Comparison of ENCODE assay signal across 15 cellular contexts in genomic region chr10:96814264-96814663, GRCh38. TPM values are rescaled to one million over a fixed set of nuclear protein-coding genes. Genes with fewer than 3 reads are reported as not detected.
DNase-seq lines count a peak whose midpoint lies in the region; ATAC-seq, FAIRE-seq and TF ChIP-seq lines count a peak whose summit lies in the region.
"Had no signal": no experiment of that assay in that cellular context is flagged by ENCODE, and none has a peak within 500 bp of the region (broad histone marks: within the 10 kb centered on the region; RNA-seq: fewer than 3 reads in every experiment).

No MANE protein-coding gene starts in this region.

- H3K9me3 ChIP-seq in GM23248 (ENCODE audit: low read depth) (no peaks in the 10 kb centered on the region), SK-N-SH (no peaks in the 10 kb centered on the region), smooth muscle cell (replicated peaks; ENCODE audit: low read depth) (no peaks in the 10 kb centered on the region), pancreas (no peaks in the 10 kb centered on the region)
- H3K9me3 ChIP-seq: left ventricle myocardium inferior had no signal

- ATAC-seq in pancreas, result no peak
- no peak for ATAC-seq in HG02678 (IDR thresholded peaks at IDR 0.05; ENCODE audit: unreplicated experiment)
- ATAC-seq: activated naive CD8-positive, alpha-beta T cell treated with anti-CD3 and anti-CD28 coated beads, Interleukin-2, amount 50 U/mL, for 24 hours had no signal

- intact Hi-C loops in pancreas (cut with DNase I), result no loop called here

- no peak overlapping the region for H3K4me3 ChIP-seq in GM23248
- H3K4me3 ChIP-seq in SK-N-SH (ENCODE audit: low read depth in 2 of 2, low read length in 1 of 2), result no peak overlapping the region
- H3K4me3 ChIP-seq in fibroblast of mammary gland (ENCODE audit: control insufficient read depth, low read depth, low read length), result no peak overlapping the region
- H3K4me3 ChIP-seq in smooth muscle cell, result no peak overlapping the region
- H3K4me3 ChIP-seq in pancreas, result no peak overlapping the region
- H3K4me3 ChIP-seq: left ventricle myocardium inferior had no signal

- H3F3A ChIP-seq in GM23248 (ENCODE audit: insufficient read depth) (peaks cover 16% of the 10 kb centered on the region), SK-N-SH (replicated peaks; ENCODE audit: insufficient read depth) (peaks cover 13% of the 10 kb centered on the region), smooth muscle cell (ENCODE audit: low read depth) (peaks cover 3% of the 10 kb centered on the region)

- no peaks in the 10 kb centered on the region for H3K9me3 Mint-ChIP-seq in activated T-cell treated with anti-CD3 and anti-CD28 coated beads, Interleukin-2, amount 50 U/mL, for 24 hours
- H3K9me3 Mint-ChIP-seq: activated B cell treated with CpG ODN at 0.5 μM for 24 hours; activated naive CD8-positive, alpha-beta T cell treated with anti-CD3 and anti-CD28 coated beads, Interleukin-2, amount 50 U/mL, for 24 hours had no signal

- CTCF ChIA-PET in SK-N-SH (lab: Yijun Ruan, JAX), result no interaction called here

- no peaks in the 10 kb centered on the region for H3K27me3 ChIP-seq in GM23248 (replicated peaks; ENCODE audit: insufficient read depth)
- no peaks in the 10 kb centered on the region; the same call in 1 of the 2 replicates for H3K27me3 ChIP-seq in SK-N-SH (ENCODE audit: insufficient read depth)
- no peaks in the 10 kb centered on the region for H3K27me3 ChIP-seq in smooth muscle cell (ENCODE audit: low read depth)
- no peaks in the 10 kb centered on the region for H3K27me3 ChIP-seq in pancreas

- H3K4me1 ChIP-seq in GM23248 (ENCODE audit: insufficient read depth) (peaks cover 14% of the 10 kb centered on the region), SK-N-SH (ENCODE audit: control insufficient read depth in 1 of 2, insufficient read depth in 2 of 2, low read depth in 1 of 2, low read length in 1 of 2) (peaks cover 0 to 7% of the 10 kb centered on the region in 2 experiments; a peak in 1 of 4 replicates), smooth muscle cell (ENCODE audit: low read depth) (peaks cover 4% of the 10 kb centered on the region), pancreas (no peaks in the 10 kb centered on the region)
- H3K4me1 ChIP-seq: left ventricle myocardium inferior had no signal

- H3K4me3 Mint-ChIP-seq in activated T-cell treated with anti-CD3 and anti-CD28 coated beads, Interleukin-2, amount 50 U/mL, for 24 hours, result no peak overlapping the region
- H3K4me3 Mint-ChIP-seq: activated B cell treated with CpG ODN at 0.5 μM for 24 hours; activated naive CD8-positive, alpha-beta T cell treated with anti-CD3 and anti-CD28 coated beads, Interleukin-2, amount 50 U/mL, for 24 hours; neural crest cell had no signal

- no peaks in the 10 kb centered on the region for H3K9me2 ChIP-seq in GM23248 (ENCODE audit: insufficient read depth)
- no peaks in the 10 kb centered on the region for H3K9me2 ChIP-seq in SK-N-SH

- DNase-seq in GM23248 (peak; percentile 89), SK-N-SH (no peak), fibroblast of mammary gland (ENCODE audit: low read depth) (peak; percentile 85), smooth muscle cell (lab: John Stamatoyannopoulos, UW; ENCODE audit: unreplicated experiment) (no peak), pancreas (no peak)
- no peak for DNase-seq in activated T-cell treated with anti-CD3 and anti-CD28 coated beads, Interleukin-2, amount 50 U/mL, for 24 hours
- DNase-seq: activated B cell treated with CpG ODN at 0.5 μM for 24 hours; activated naive CD8-positive, alpha-beta T cell treated with anti-CD3 and anti-CD28 coated beads, Interleukin-2, amount 50 U/mL, for 24 hours; activated T-cell treated with anti-CD3 and anti-CD28 coated beads, Interleukin-2, amount 50 U/mL, for 1 hour; dermis blood vessel endothelial cell; glutamatergic neuron; Kasumi-1; left ventricle myocardium inferior had no signal

- no peaks in the 10 kb centered on the region for H3K4me1 Mint-ChIP-seq in activated T-cell treated with anti-CD3 and anti-CD28 coated beads, Interleukin-2, amount 50 U/mL, for 24 hours (ENCODE audit: low read depth)
- H3K4me1 Mint-ChIP-seq: activated naive CD8-positive, alpha-beta T cell treated with anti-CD3 and anti-CD28 coated beads, Interleukin-2, amount 50 U/mL, for 24 hours; neural crest cell had no signal

- TF ChIP-seq CTCF in SK-N-SH (IDR thresholded peaks at IDR 0.05), result no peak
- no peak for TF ChIP-seq CTCF in fibroblast of mammary gland (conservative IDR thresholded peaks at IDR 0.05; ENCODE audit: control insufficient read depth, insufficient read depth, low read depth, low read length)
- no peak for TF ChIP-seq CTCF in smooth muscle cell (IDR thresholded peaks at IDR 0.05; ENCODE audit: borderline replicate concordance, insufficient read depth, poor library complexity, severe bottlenecking)
- no peak for TF ChIP-seq CTCF in pancreas (IDR thresholded peaks at IDR 0.05)

- peak overlapping the region; percentile 54 for H3K27ac ChIP-seq in GM23248
- H3K27ac ChIP-seq in SK-N-SH (ENCODE audit: low read depth in 2 of 2, low read length in 1 of 2), result peak overlapping the region in 1 of 2 experiments; percentile 30; a peak in 1 of 4 replicates
- H3K27ac ChIP-seq in smooth muscle cell (ENCODE audit: low read depth), result peak overlapping the region; percentile 62
- H3K27ac ChIP-seq in pancreas, result no peak overlapping the region
- H3K27ac ChIP-seq: left ventricle myocardium inferior had no signal

- no peaks in the 10 kb centered on the region for H4K20me1 ChIP-seq in GM23248 (ENCODE audit: insufficient read depth)
- H4K20me1 ChIP-seq in SK-N-SH (ENCODE audit: insufficient read depth), result no peaks in the 10 kb centered on the region
- H4K20me1 ChIP-seq in smooth muscle cell (ENCODE audit: low read depth), result no peaks in the 10 kb centered on the region

- no peak for TF ChIP-seq RAD21 in SK-N-SH (IDR thresholded peaks at IDR 0.05; ENCODE audit: low read length)

- H3K79me2 ChIP-seq in GM23248 (ENCODE audit: insufficient read depth) (no peaks in the 10 kb centered on the region), SK-N-SH (ENCODE audit: insufficient read depth) (no peaks in the 10 kb centered on the region), smooth muscle cell (ENCODE audit: low read depth) (no peaks in the 10 kb centered on the region)

- H3K36me3 ChIP-seq in GM23248 (ENCODE audit: low read depth) (no peaks in the 10 kb centered on the region), SK-N-SH (replicated peaks in 1 of 2; ENCODE audit: control insufficient read depth in 1 of 2, insufficient read depth in 2 of 2, low read length in 1 of 2) (no peaks in the 10 kb centered on the region), smooth muscle cell (ENCODE audit: low read depth) (no peaks in the 10 kb centered on the region), pancreas (no peaks in the 10 kb centered on the region)
- H3K36me3 ChIP-seq: left ventricle myocardium inferior had no signal

- H3K9ac ChIP-seq in GM23248 (no peak overlapping the region), SK-N-SH (no peak overlapping the region), smooth muscle cell (ENCODE audit: low read depth) (no peak overlapping the region)

- POLR2A ChIA-PET in SK-N-SH (lab: Yijun Ruan, JAX), result no interaction called here

- 0 to 3% methylated on average over 1 of the region's 1 CpG for WGBS in GM23248 (ENCODE audit: low coverage in 1 of 2, low lambda C conversion rate in 2 of 2, missing lambda C conversion rate in 2 of 2), 2 experiments
- 4% methylated on average over 1 of the region's 1 CpG for WGBS in SK-N-SH (ENCODE audit: low lambda C conversion rate)
- WGBS in smooth muscle cell (ENCODE audit: low lambda C conversion rate), result 16% methylated on average over 1 of the region's 1 CpG
- WGBS in pancreas, 2 donors, result 53 to 66% methylated on average over 1 of the region's 1 CpG

- H2AFZ ChIP-seq in GM23248, result no peak overlapping the region
- H2AFZ ChIP-seq in SK-N-SH (ENCODE audit: low read depth), result no peak overlapping the region
- peak overlapping the region; percentile 14 for H2AFZ ChIP-seq in smooth muscle cell (ENCODE audit: low read depth)

- peak overlapping the region; percentile 45 for H3K4me2 ChIP-seq in GM23248 (ENCODE audit: unreplicated experiment)
- H3K4me2 ChIP-seq in SK-N-SH, result no peak overlapping the region
- H3K4me2 ChIP-seq in smooth muscle cell, result peak overlapping the region; percentile 3

- H3K36me3 Mint-ChIP-seq in activated T-cell treated with anti-CD3 and anti-CD28 coated beads, Interleukin-2, amount 50 U/mL, for 24 hours (ENCODE audit: low read depth), result no peaks in the 10 kb centered on the region

- in situ Hi-C loops in GM23248 (cut with MboI), result no loop called here

- TF ChIP-seq EP300 in SK-N-SH (IDR thresholded peaks at IDR 0.05; ENCODE audit: borderline replicate concordance in 1 of 2, low read depth in 1 of 2, low read length in 1 of 2), result peak in 1 of 2 experiments; percentile 28; a peak in 1 of 4 replicates

- no peak for FAIRE-seq in pancreas (lab: Jason Lieb, UNC)

- peaks cover 7% of the 10 kb centered on the region for H3K27me3 Mint-ChIP-seq in activated T-cell treated with anti-CD3 and anti-CD28 coated beads, Interleukin-2, amount 50 U/mL, for 24 hours
- H3K27me3 Mint-ChIP-seq: activated B cell treated with CpG ODN at 0.5 μM for 24 hours had no signal

- no peak overlapping the region for H3K27ac Mint-ChIP-seq in activated T-cell treated with anti-CD3 and anti-CD28 coated beads, Interleukin-2, amount 50 U/mL, for 24 hours
- H3K27ac Mint-ChIP-seq: activated B cell treated with CpG ODN at 0.5 μM for 24 hours; activated naive CD8-positive, alpha-beta T cell treated with anti-CD3 and anti-CD28 coated beads, Interleukin-2, amount 50 U/mL, for 24 hours had no signal

TF ChIP-seq in SK-N-SH, 30 proteins besides CTCF, POLR2A, EP300 and RAD21 (continues in another document):
- no peak for TF ChIP-seq YY1 (IDR thresholded peaks at IDR 0.05; ENCODE audit: low read depth)
- peak; percentile 49; the same call in 1 of the 2 replicates for TF ChIP-seq FOSL2 (IDR thresholded peaks at IDR 0.05; ENCODE audit: borderline replicate concordance, low read depth)
- TF ChIP-seq TCF12 (IDR thresholded peaks at IDR 0.05), result peak; percentile 33; the same call in 1 of the 2 replicates
- TF ChIP-seq, protein P1, sequence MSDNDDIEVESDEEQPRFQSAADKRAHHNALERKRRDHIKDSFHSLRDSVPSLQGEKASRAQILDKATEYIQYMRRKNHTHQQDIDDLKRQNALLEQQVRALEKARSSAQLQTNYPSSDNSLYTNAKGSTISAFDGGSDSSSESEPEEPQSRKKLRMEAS (IDR thresholded peaks at IDR 0.05; ENCODE audit: low read depth), result no peak
- peak; percentile 54; the same call in 1 of the 2 replicates for TF ChIP-seq TEAD4 (IDR thresholded peaks at IDR 0.05; ENCODE audit: borderline replicate concordance, insufficient read depth)

RNA-seq across cellular contexts. Expression of gene LCOR, which starts 17.8 kb away (rescaled TPM):
- total RNA-seq in GM23248 (2014; rRNA removed; shearing (Covaris generic)), result 9.1 and 12.9 TPM in 2 replicates
- 9.4 and 14.8 TPM in 2 replicates for polyA plus RNA-seq in GM23248 (2016; fragmentation: Nextera tagmentation; extraction: Ambion mirVana)
- polyA plus RNA-seq in SK-N-SH (2012; rRNA removed), result 1.9 and 2.6 TPM in 2 replicates
- 2.4 and 2.6 TPM in 2 replicates for polyA plus RNA-seq in SK-N-SH (2012; cell fraction: cytosol; rRNA removed)
- polyA plus RNA-seq in SK-N-SH (2012; cell fraction: nucleus; rRNA removed), result 3.3 and 4.4 TPM in 2 replicates
- 27.8 and 29.9 TPM in 2 replicates for total RNA-seq in smooth muscle cell
- 10.6 and 20.7 TPM in 2 replicates for polyA plus RNA-seq in smooth muscle cell
- total RNA-seq in pancreas, result 10 to 100 TPM; 17.2 to 34.2 (median 22.3) TPM
- 1 to 10 TPM; 4.5 to 4.8 TPM for polyA plus RNA-seq in pancreas

Comparison
In these comparisons a context has a peak if more than half of its experiments do, and no peak if none do; other contexts are left out.
1. DNase-seq: peak in GM23248 (single experiment) and fibroblast of mammary gland (single experiment); none in SK-N-SH (single experiment), smooth muscle cell (single experiment), activated T-cell treated with anti-CD3 and anti-CD28 coated beads, Interleukin-2, amount 50 U/mL, for 24 hours (single experiment) and pancreas (0 of 6).
2. H3K27ac ChIP-seq: peak in GM23248 (single experiment) and smooth muscle cell (single experiment); none in pancreas (0 of 4).